Comparison of ENCODE assay signal across 8 cellular contexts in genomic region chr15:67098768-67099282, GRCh38. TPM values are rescaled to one million over a fixed set of nuclear protein-coding genes. Genes with fewer than 3 reads are reported as not detected.
DNase-seq lines count a peak whose midpoint lies in the region; ATAC-seq and TF ChIP-seq lines count a peak whose summit lies in the region.

No MANE protein-coding gene starts in this region.

- POLR2A ChIA-PET in activated CD4-positive, alpha-beta T cell treated with anti-CD3 and anti-CD28 coated beads for 36 hours (lab: Charles Lee): interaction anchor here (1.2 to 2.7 kb wide), 3 partner anchors 13 to 36 kb away, joined by 6 to 10 read pairs (median 6); no protein-coding TSS in a partner anchor

- H3K4me1 ChIP-seq in left lung (peaks cover 6 to 76% of the 10 kb centered on the region in 2 donors), thoracic aorta (ENCODE audit: control insufficient read depth in 1 of 2, low read depth in 2 of 2) (peaks cover 11 to 39% of the 10 kb centered on the region in 2 donors)

- H3K27me3 Mint-ChIP-seq in activated CD4-positive, alpha-beta T cell treated with anti-CD3 and anti-CD28 coated beads for 36 hours: no peaks in the 10 kb centered on the region
- H3K27me3 Mint-ChIP-seq in activated naive CD8-positive, alpha-beta T cell treated with anti-CD3 and anti-CD28 coated beads, Interleukin-2, amount 50 U/mL, for 24 hours: no peaks in the 10 kb centered on the region

- H3K36me3 ChIP-seq in left lung (peaks cover 0 to 7% of the 10 kb centered on the region in 2 donors), thoracic aorta (no peaks in the 10 kb centered on the region)

- H3K27ac Mint-ChIP-seq in activated CD4-positive, alpha-beta T cell treated with anti-CD3 and anti-CD28 coated beads for 36 hours: peak overlapping the region; percentile 95
- H3K27ac Mint-ChIP-seq in activated naive CD8-positive, alpha-beta T cell treated with anti-CD3 and anti-CD28 coated beads, Interleukin-2, amount 50 U/mL, for 24 hours: peak overlapping the region; percentile 85

- peak overlapping the region; percentile 66 for H3K4me3 Mint-ChIP-seq in activated CD4-positive, alpha-beta T cell treated with anti-CD3 and anti-CD28 coated beads for 36 hours
- H3K4me3 Mint-ChIP-seq in activated naive CD8-positive, alpha-beta T cell treated with anti-CD3 and anti-CD28 coated beads, Interleukin-2, amount 50 U/mL, for 24 hours: peak overlapping the region; percentile 71

- peaks cover 57% of the 10 kb centered on the region for H3K4me1 Mint-ChIP-seq in activated CD4-positive, alpha-beta T cell treated with anti-CD3 and anti-CD28 coated beads for 36 hours
- peaks cover 55% of the 10 kb centered on the region for H3K4me1 Mint-ChIP-seq in activated naive CD8-positive, alpha-beta T cell treated with anti-CD3 and anti-CD28 coated beads, Interleukin-2, amount 50 U/mL, for 24 hours

- H3K27me3 ChIP-seq in left lung: no peaks in the 10 kb centered on the region
- H3K27me3 ChIP-seq in thoracic aorta (replicated peaks; ENCODE audit: insufficient read depth): no peaks in the 10 kb centered on the region

- H3K9me3 ChIP-seq in left lung (no peaks in the 10 kb centered on the region), thoracic aorta (no peaks in the 10 kb centered on the region)

- TF ChIP-seq CTCF in left lung (IDR thresholded peaks at IDR 0.05): no peak
- TF ChIP-seq CTCF in thoracic aorta (IDR thresholded peaks at IDR 0.05): no peak

- CTCF ChIA-PET in activated CD4-positive, alpha-beta T cell treated with anti-CD3 and anti-CD28 coated beads for 36 hours (lab: Charles Lee): interaction anchor here (1.1 to 1.5 kb wide), 3 partner anchors 18 to 152 kb away, joined by 3 to 4 read pairs (median 3); no protein-coding TSS in a partner anchor

- no peak for ATAC-seq in activated CD4-positive, alpha-beta T cell treated with anti-CD3 and anti-CD28 coated beads for 36 hours
- ATAC-seq in activated naive CD8-positive, alpha-beta T cell treated with anti-CD3 and anti-CD28 coated beads, Interleukin-2, amount 50 U/mL, for 24 hours: no peak
- ATAC-seq in left lung: peak; percentile 13
- no peak for ATAC-seq in thoracic aorta (ENCODE audit: insufficient number of reproducible peaks, low FRiP score, low read depth)
- ATAC-seq in HG03025 (IDR thresholded peaks at IDR 0.05; ENCODE audit: low FRiP score, unreplicated experiment): no peak

- DNase-seq in activated CD4-positive, alpha-beta T cell treated with anti-CD3 and anti-CD28 coated beads for 36 hours: no peak
- DNase-seq in activated CD4-positive, alpha-beta T cell treated with anti-CD3 and anti-CD28 coated beads, Interleukin-2, amount 50 U/mL, for 4 hours: no peak
- no peak for DNase-seq in activated naive CD8-positive, alpha-beta T cell treated with anti-CD3 and anti-CD28 coated beads, Interleukin-2, amount 50 U/mL, for 24 hours
- DNase-seq in left lung: no peak
- DNase-seq in thoracic aorta (ENCODE audit: low spot score): no peak
- no peak for DNase-seq in NCI-H1105 treated with DMSO at 0.1 percent for 48 hours (lab: John Stamatoyannopoulos, UW)
- DNase-seq in SHP77 (lab: John Stamatoyannopoulos, UW): no peak

- no peak overlapping the region for H3K4me3 ChIP-seq in left lung
- H3K4me3 ChIP-seq in thoracic aorta: peak overlapping the region; percentile 38

- intact Hi-C loops in activated CD4-positive, alpha-beta T cell treated with anti-CD3 and anti-CD28 coated beads for 36 hours (cut with DNase I, micrococcal nuclease): loop anchor here in 1 of 2 experiments (5.0 kb wide), 2 partner anchors 443 to 663 kb away; partner anchors contain the start of gene MAP2K5
- intact Hi-C loops in left lung (cut with DNase I): no loop called here

- H3K36me3 Mint-ChIP-seq in activated CD4-positive, alpha-beta T cell treated with anti-CD3 and anti-CD28 coated beads for 36 hours (ENCODE audit: low read depth): peaks cover 27% of the 10 kb centered on the region
- peaks cover 13% of the 10 kb centered on the region for H3K36me3 Mint-ChIP-seq in activated naive CD8-positive, alpha-beta T cell treated with anti-CD3 and anti-CD28 coated beads, Interleukin-2, amount 50 U/mL, for 24 hours (ENCODE audit: low read depth)

- H3K9me3 Mint-ChIP-seq in activated CD4-positive, alpha-beta T cell treated with anti-CD3 and anti-CD28 coated beads for 36 hours (ENCODE audit: low read depth): no peaks in the 10 kb centered on the region
- no peaks in the 10 kb centered on the region for H3K9me3 Mint-ChIP-seq in activated naive CD8-positive, alpha-beta T cell treated with anti-CD3 and anti-CD28 coated beads, Interleukin-2, amount 50 U/mL, for 24 hours

- H3K27ac ChIP-seq in left lung (peak overlapping the region; percentile 19 to 67), thoracic aorta (peak overlapping the region in 1 of 2 donors; percentile 37)

RNA-seq across cellular contexts. Expression of gene SMAD3, which starts 33.4 kb away (rescaled TPM):
- total RNA-seq in activated CD4-positive, alpha-beta T cell treated with anti-CD3 and anti-CD28 coated beads for 36 hours: 10 to 100 TPM; 33.7 to 40.8 TPM
- total RNA-seq in left lung: 10 to 100 TPM; 30.9 to 33.1 TPM
- total RNA-seq in thoracic aorta: 10 to 100 TPM; 47.9 to 78.5 TPM
